In genomic region chr2:6865346-6866238, GRCh38 we compare ENCODE assay signal across 8 cellular contexts. TPM values are rescaled to one million over a fixed set of nuclear protein-coding genes. Genes with fewer than 3 reads are reported as not detected.
DNase-seq lines count a peak whose midpoint lies in the region; ATAC-seq lines count a peak whose summit lies in the region.

Gene CMPK2 (minus strand): TSS chr2:6865907. CDS start chr2:6865696, 211 bp downstream.

- peak; percentile 53 for DNase-seq in ACHN
- DNase-seq in NCI-H2171 (lab: John Stamatoyannopoulos, UW) = peak; percentile 71
- peak; percentile 72 to 79 for DNase-seq in activated CD4-positive, alpha-beta T cell treated with anti-CD3 and anti-CD28 coated beads, Interleukin-2, amount 50 U/mL, for 48 hours
- peak; percentile 57 for DNase-seq in effector CD8-positive, alpha-beta T cell (lab: John Stamatoyannopoulos, UW)
- DNase-seq in mesendoderm = peak; percentile 65
- peak; percentile 55 to 64 for DNase-seq in stimulated activated CD8-positive, alpha-beta memory T cell treated with anti-CD3 and anti-CD28 coated beads, Interleukin-2, amount 100 ng/mL, for 48 hours (ENCODE audit: low read depth in 2 of 2)

- no peak within 1 kb of the TSS for H2AK5ac ChIP-seq in mesendoderm (ENCODE audit: low read length)

- H3K23ac ChIP-seq in mesendoderm (ENCODE audit: low read length) = peak within 1 kb of the TSS; percentile 80

- H3K18ac ChIP-seq in mesendoderm (ENCODE audit: low read length) = peak within 1 kb of the TSS; percentile 29

- H3K27me3 ChIP-seq in mesendoderm (ENCODE audit: insufficient read depth, low read length, poor library complexity) = no peaks in the 10 kb centered on the region

- no peak within 1 kb of the TSS for H4K8ac ChIP-seq in mesendoderm (ENCODE audit: low read depth, low read length)

- H3K9ac ChIP-seq in mesendoderm (ENCODE audit: low read length) = peak within 1 kb of the TSS; percentile 57

- no CpG with 5 or more reads among the region's 114 CpGs for WGBS in mesendoderm (ENCODE audit: extremely low coverage, insufficient coverage, low lambda C conversion rate)

- peak within 1 kb of the TSS; percentile 75 for H3K56ac ChIP-seq in mesendoderm (ENCODE audit: low read length)

- peak within 1 kb of the TSS; percentile 22 for H3K4me3 ChIP-seq in mesendoderm (ENCODE audit: low read length)

- H3K27ac ChIP-seq in mesendoderm (ENCODE audit: low read depth, low read length) = no peak within 1 kb of the TSS

- H3K4ac ChIP-seq in mesendoderm (ENCODE audit: low read depth, low read length) = no peak within 1 kb of the TSS

- H3K79me1 ChIP-seq in mesendoderm (ENCODE audit: low read length) = no peaks in the 10 kb centered on the region

- no peaks in the 10 kb centered on the region for H3K4me1 ChIP-seq in mesendoderm (ENCODE audit: control insufficient read depth, low read depth, low read length)

- no peaks in the 10 kb centered on the region for H3K79me2 ChIP-seq in mesendoderm (ENCODE audit: control insufficient read depth, insufficient read depth, low read length)

- ATAC-seq in GM18502 (IDR thresholded peaks at IDR 0.05; ENCODE audit: poor library complexity, unreplicated experiment) (peak; percentile 82), HG02938 (IDR thresholded peaks at IDR 0.05; ENCODE audit: unreplicated experiment) (peak; percentile 80)

- H3K4me2 ChIP-seq in mesendoderm (ENCODE audit: low read length) = peak within 1 kb of the TSS; percentile 91

- H4K5ac ChIP-seq in mesendoderm (ENCODE audit: low read length) = no peak within 1 kb of the TSS

- H2BK120ac ChIP-seq in mesendoderm (ENCODE audit: low read depth, low read length) = no peak within 1 kb of the TSS

- no peaks in the 10 kb centered on the region for H3K36me3 ChIP-seq in mesendoderm (ENCODE audit: control insufficient read depth, insufficient read depth, low read length)

- no peak within 1 kb of the TSS for H2BK15ac ChIP-seq in mesendoderm (replicated peaks; ENCODE audit: low read depth)

- no peak within 1 kb of the TSS for H2BK5ac ChIP-seq in mesendoderm (ENCODE audit: low read length)

- in situ Hi-C loops in ACHN (cut with HindIII; ENCODE audit: low pct_ligation_motif_present, low pct_unique_long_range_greater_than_20kb, low sequenced_read_pairs) = no loop called here

RNA-seq across cellular contexts. Expression of gene CMPK2, which starts in this region (rescaled TPM):
- 0.42 TPM for polyA plus RNA-seq in mesendoderm (2013, experiment 1 of 2)
- polyA plus RNA-seq in mesendoderm (2013, experiment 2 of 2) = 0.41 TPM
